Comparison of ENCODE assay signal across 29 cellular contexts in genomic region chr1:75559800-75560199, GRCh38. TPM values are rescaled to one million over a fixed set of nuclear protein-coding genes. Genes with fewer than 3 reads are reported as not detected.
"Had no signal": no experiment of that assay in that cellular context is flagged by ENCODE, and none has a peak within 500 bp of the region (broad histone marks: within the 10 kb centered on the region; RNA-seq: fewer than 3 reads in every experiment).

No MANE protein-coding gene starts in this region.

- H3K36me3 ChIP-seq: esophagus squamous epithelium, gastrocnemius medialis, lower lobe of right lung, ovary, right lobe of liver, stomach, tibial artery had no signal

- H3K4me3 ChIP-seq: esophagus squamous epithelium, gastrocnemius medialis, lower lobe of right lung, ovary, right lobe of liver, smooth muscle cell, stomach, testis, tibial artery had no signal

- H3K4me2 ChIP-seq: smooth muscle cell had no signal

- H3K9me3 ChIP-seq: esophagus squamous epithelium, gastrocnemius medialis, lower lobe of right lung, ovary, right lobe of liver, stomach, testis, tibial artery had no signal

- ATAC-seq: effector memory CD8-positive, alpha-beta T cell; gastrocnemius medialis; left cardiac atrium; left ventricle myocardium superior; lower lobe of right lung; naive thymus-derived CD8-positive, alpha-beta T cell; stimulated activated effector memory CD8-positive, alpha-beta T cell treated with anti-CD3 and anti-CD28 coated beads, Interleukin-12 subunit alpha, Interleukin-12 subunit beta, amount 100 ng/mL, for 72 hours had no signal

- H3K4me1 Mint-ChIP-seq: naive thymus-derived CD8-positive, alpha-beta T cell; stimulated activated effector memory CD8-positive, alpha-beta T cell treated with anti-CD3 and anti-CD28 coated beads, Interleukin-12 subunit alpha, Interleukin-12 subunit beta, amount 100 ng/mL, for 72 hours had no signal

- H3K4me1 ChIP-seq: esophagus squamous epithelium, gastrocnemius medialis, lower lobe of right lung, right lobe of liver, stomach, testis, tibial artery had no signal

- H3K4me3 Mint-ChIP-seq: effector memory CD8-positive, alpha-beta T cell; naive thymus-derived CD8-positive, alpha-beta T cell; stimulated activated effector memory CD8-positive, alpha-beta T cell treated with anti-CD3 and anti-CD28 coated beads, Interleukin-12 subunit alpha, Interleukin-12 subunit beta, amount 100 ng/mL, for 72 hours; type B pancreatic cell had no signal

- H3K27me3 Mint-ChIP-seq: effector memory CD8-positive, alpha-beta T cell had no signal

- H3K27ac ChIP-seq: esophagus squamous epithelium, gastrocnemius medialis, lower lobe of right lung, ovary, right lobe of liver, stomach, testis, tibial artery had no signal

- H3K36me3 Mint-ChIP-seq: stimulated activated effector memory CD8-positive, alpha-beta T cell treated with anti-CD3 and anti-CD28 coated beads, Interleukin-12 subunit alpha, Interleukin-12 subunit beta, amount 100 ng/mL, for 72 hours; type B pancreatic cell had no signal

- H3K9me3 Mint-ChIP-seq: type B pancreatic cell had no signal

- DNase-seq: cortex of kidney; effector memory CD8-positive, alpha-beta T cell; erythroblast; esophagus squamous epithelium; foreskin fibroblast; gastrocnemius medialis; head of caudate nucleus; left cardiac atrium; left ventricle myocardium superior; lower lobe of right lung; naive thymus-derived CD8-positive, alpha-beta T cell; occipital lobe; ovary; posterior cingulate gyrus; right lobe of liver; stimulated activated CD4-positive, alpha-beta T cell treated with anti-CD3 and anti-CD28 coated beads, Interleukin-12 subunit alpha, Interleukin-12 subunit beta, amount 100 ng/mL, for 4 hours; stimulated activated CD4-positive, alpha-beta T cell treated with anti-CD3 and anti-CD28 coated beads, Interleukin-1b, Interleukin-23, amount 100 ng/mL, for 48 hours; stimulated activated CD4-positive, alpha-beta T cell treated with anti-CD3 and anti-CD28 coated beads, Interleukin-4, amount 100 ng/mL, for 24 hours; stimulated activated naive CD4-positive, alpha-beta T cell treated with Interleukin-2 at 50 U/mL for 16 hours; stomach; substantia nigra; testis; tibial artery had no signal

- H3K27ac Mint-ChIP-seq: effector memory CD8-positive, alpha-beta T cell; naive thymus-derived CD8-positive, alpha-beta T cell; stimulated activated effector memory CD8-positive, alpha-beta T cell treated with anti-CD3 and anti-CD28 coated beads, Interleukin-12 subunit alpha, Interleukin-12 subunit beta, amount 100 ng/mL, for 72 hours; type B pancreatic cell had no signal

- FAIRE-seq: endometrium, islet of Langerhans had no signal

- H3K27me3 ChIP-seq: esophagus squamous epithelium, gastrocnemius medialis, ovary, right lobe of liver, stomach, testis, tibial artery had no signal

RNA-seq across cellular contexts. Expression of gene SLC44A5, which starts 51.1 kb away (rescaled TPM):
- total RNA-seq: myocyte had no signal
